ENCODE assay signal across 29 cellular contexts in genomic region chr4:89590102-89590501, GRCh38.
"Had no signal": no experiment of that assay in that cellular context is flagged by ENCODE, and none has a peak within 500 bp of the region (broad histone marks: within the 10 kb centered on the region; RNA-seq: fewer than 3 reads in every experiment).

No MANE protein-coding gene starts in this region.

- H3K27ac Mint-ChIP-seq: activated B cell treated with CpG ODN at 0.5 μM for 24 hours; activated CD8-positive, alpha-beta memory T cell treated with anti-CD3 and anti-CD28 coated beads, Interleukin-2, amount 10 ng/mL, durations not matched to agents 7 days and 5 days; activated CD8-positive, alpha-beta T cell treated with anti-CD3 and anti-CD28 coated beads, Interleukin-2, amount 10 ng/mL, durations not matched to agents 7 days and 5 days; activated naive CD8-positive, alpha-beta T cell treated with anti-CD3 and anti-CD28 coated beads for 36 hours; activated T-cell treated with anti-CD3 and anti-CD28 coated beads, Interleukin-2, amount 50 U/mL, for 72 hours; effector memory CD8-positive, alpha-beta T cell; nephron; stimulated activated memory B cell treated with anti-CD40 and anti-IgM and Interleukin-4, amounts not matched to agents 10 μg/mL and 1 μg/mL and 100 μg/mL, for 72 hours; T-helper 17 cell had no signal

- H3K27me3 ChIP-seq: ascending aorta, dorsolateral prefrontal cortex, gastroesophageal sphincter, pancreas, sigmoid colon, stomach, tibial artery had no signal

- H3K36me3 ChIP-seq: ascending aorta, gastroesophageal sphincter, left lung, lower lobe of right lung, pancreas, sigmoid colon, stomach, tibial artery had no signal

- H3K27me3 Mint-ChIP-seq: activated B cell treated with CpG ODN at 0.5 μM for 24 hours; activated naive CD8-positive, alpha-beta T cell treated with anti-CD3 and anti-CD28 coated beads for 36 hours; stimulated activated memory B cell treated with anti-CD40 and anti-IgM and Interleukin-4, amounts not matched to agents 10 μg/mL and 1 μg/mL and 100 μg/mL, for 72 hours had no signal

- H3K4me3 Mint-ChIP-seq: activated B cell treated with CpG ODN at 0.5 μM for 24 hours; activated CD8-positive, alpha-beta memory T cell treated with anti-CD3 and anti-CD28 coated beads, Interleukin-2, amount 10 ng/mL, durations not matched to agents 7 days and 5 days; activated CD8-positive, alpha-beta T cell treated with anti-CD3 and anti-CD28 coated beads, Interleukin-2, amount 10 ng/mL, durations not matched to agents 7 days and 5 days; activated naive CD8-positive, alpha-beta T cell treated with anti-CD3 and anti-CD28 coated beads for 36 hours; activated T-cell treated with anti-CD3 and anti-CD28 coated beads, Interleukin-2, amount 50 U/mL, for 72 hours; brain; effector memory CD8-positive, alpha-beta T cell; nephron; stimulated activated memory B cell treated with anti-CD40 and anti-IgM and Interleukin-4, amounts not matched to agents 10 μg/mL and 1 μg/mL and 100 μg/mL, for 72 hours; T-helper 17 cell had no signal

- H3K27ac ChIP-seq: ascending aorta, coronary artery, dorsolateral prefrontal cortex, gastroesophageal sphincter, left lung, lower lobe of right lung, pancreas, psoas muscle, sigmoid colon, stomach, tibial artery had no signal

- H3K4me1 ChIP-seq: ascending aorta, gastroesophageal sphincter, left lung, lower lobe of right lung, pancreas, psoas muscle, stomach, tibial artery had no signal

- H3K36me3 Mint-ChIP-seq: activated CD8-positive, alpha-beta memory T cell treated with anti-CD3 and anti-CD28 coated beads, Interleukin-2, amount 10 ng/mL, durations not matched to agents 7 days and 5 days; activated naive CD8-positive, alpha-beta T cell treated with anti-CD3 and anti-CD28 coated beads for 36 hours; brain; stimulated activated memory B cell treated with anti-CD40 and anti-IgM and Interleukin-4, amounts not matched to agents 10 μg/mL and 1 μg/mL and 100 μg/mL, for 72 hours had no signal

- ATAC-seq: activated CD8-positive, alpha-beta memory T cell treated with anti-CD3 and anti-CD28 coated beads, Interleukin-2, amount 10 ng/mL, durations not matched to agents 7 days and 5 days; activated CD8-positive, alpha-beta T cell treated with anti-CD3 and anti-CD28 coated beads, Interleukin-2, amount 10 ng/mL, durations not matched to agents 7 days and 5 days; activated T-cell treated with anti-CD3 and anti-CD28 coated beads, Interleukin-2, amount 50 U/mL, for 72 hours; effector memory CD8-positive, alpha-beta T cell; gastroesophageal sphincter; left lung; lower lobe of right lung; pancreas; psoas muscle; T-helper 17 cell had no signal

- H3K9me3 ChIP-seq: ascending aorta, gastroesophageal sphincter, left lung, lower lobe of right lung, pancreas, psoas muscle, sigmoid colon, stomach, tibial artery had no signal

- H3K4me3 ChIP-seq: ascending aorta, coronary artery, dorsolateral prefrontal cortex, gastroesophageal sphincter, left lung, lower lobe of right lung, pancreas, psoas muscle, sigmoid colon, stomach, tibial artery had no signal

- H3K9me3 Mint-ChIP-seq: effector memory CD8-positive, alpha-beta T cell had no signal

- H3K4me1 Mint-ChIP-seq: activated B cell treated with CpG ODN at 0.5 μM for 24 hours; activated CD8-positive, alpha-beta memory T cell treated with anti-CD3 and anti-CD28 coated beads, Interleukin-2, amount 10 ng/mL, durations not matched to agents 7 days and 5 days; activated naive CD8-positive, alpha-beta T cell treated with anti-CD3 and anti-CD28 coated beads for 36 hours; nephron; stimulated activated memory B cell treated with anti-CD40 and anti-IgM and Interleukin-4, amounts not matched to agents 10 μg/mL and 1 μg/mL and 100 μg/mL, for 72 hours; T-helper 17 cell had no signal

- DNase-seq: activated B cell treated with CpG ODN at 0.5 μM for 24 hours; activated CD4-positive, alpha-beta T cell treated with anti-CD3 and anti-CD28 coated beads, Interleukin-2, amount 50 U/mL, for 1 hour; activated CD8-positive, alpha-beta memory T cell treated with anti-CD3 and anti-CD28 coated beads, Interleukin-2, amount 10 ng/mL, durations not matched to agents 7 days and 5 days; activated CD8-positive, alpha-beta T cell treated with anti-CD3 and anti-CD28 coated beads, Interleukin-2, amount 10 ng/mL, durations not matched to agents 7 days and 5 days; activated naive CD4-positive, alpha-beta T cell treated with Interleukin-2 at 50 U/mL for 16 hours; activated naive CD8-positive, alpha-beta T cell treated with anti-CD3 and anti-CD28 coated beads for 36 hours; activated T-cell treated with anti-CD3 and anti-CD28 coated beads, Interleukin-2, amount 50 U/mL, for 72 hours; dorsolateral prefrontal cortex; effector memory CD8-positive, alpha-beta T cell; hippocampal formation; kidney glomerular epithelial cell; left lung; lower lobe of right lung; nucleus accumbens; pancreas; psoas muscle; sigmoid colon; small intestine; stimulated activated CD4-positive, alpha-beta T cell treated with anti-CD3 and anti-CD28 coated beads, Interleukin-4, amount 100 ng/mL, for 24 hours; stomach; T-helper 17 cell; T1000; tibial artery had no signal
